In genomic region chr7:158829021-158829341, GRCh38 we compare ENCODE assay signal across 8 cellular contexts. TPM values are rescaled to one million over a fixed set of nuclear protein-coding genes. Genes with fewer than 3 reads are reported as not detected.
DNase-seq lines count a peak whose midpoint lies in the region; ATAC-seq and TF ChIP-seq lines count a peak whose summit lies in the region.

No MANE protein-coding gene starts in this region.

- H3K4me3 ChIP-seq in RWPE2 (ENCODE audit: severe bottlenecking) (peak overlapping the region; percentile 96), body of pancreas (peak overlapping the region; percentile 81 to 87), skeletal muscle satellite cell (ENCODE audit: low read length) (peak overlapping the region; percentile 90)

- H3K27me3 ChIP-seq in RWPE2 (ENCODE audit: insufficient read depth, poor library complexity, severe bottlenecking) (no peaks in the 10 kb centered on the region), body of pancreas (no peaks in the 10 kb centered on the region), skeletal muscle satellite cell (ENCODE audit: control insufficient read depth, insufficient read depth, low read length) (no peaks in the 10 kb centered on the region)

- TF ChIP-seq CTCF in GM20000 (IDR thresholded peaks at IDR 0.05; ENCODE audit: extremely low read depth, missing control alignments): no peak
- no peak for TF ChIP-seq CTCF in RWPE2 (IDR thresholded peaks at IDR 0.05; ENCODE audit: poor library complexity, severe bottlenecking)
- TF ChIP-seq CTCF in body of pancreas (IDR thresholded peaks at IDR 0.05): no peak

- TF ChIP-seq POLR2A in body of pancreas (IDR thresholded peaks at IDR 0.05): no peak

- peak overlapping the region; percentile 95 for H3K9ac ChIP-seq in skeletal muscle satellite cell (ENCODE audit: low read depth, low read length)

- H3K4me1 ChIP-seq in RWPE2 (ENCODE audit: insufficient read depth, poor library complexity, severe bottlenecking): peaks cover 13% of the 10 kb centered on the region
- peaks cover 25% of the 10 kb centered on the region for H3K4me1 ChIP-seq in body of pancreas
- H3K4me1 ChIP-seq in skeletal muscle satellite cell (ENCODE audit: control insufficient read depth, insufficient read depth, low read length): peaks cover 19% of the 10 kb centered on the region

- H3K36me3 ChIP-seq in RWPE2 (ENCODE audit: low read depth) (peaks cover 8% of the 10 kb centered on the region; the same call in 1 of the 2 replicates), body of pancreas (replicated peaks in 1 of 2; ENCODE audit: insufficient read depth in 1 of 2, low read depth in 2 of 2) (no peaks in the 10 kb centered on the region), skeletal muscle satellite cell (ENCODE audit: insufficient read depth, low read length) (peaks cover 3% of the 10 kb centered on the region)

- H3K4me2 ChIP-seq in skeletal muscle satellite cell (ENCODE audit: low read length): peak overlapping the region; percentile 79

- intact Hi-C loops in body of pancreas (cut with DNase I): no loop called here

- ATAC-seq in HG03565 (IDR thresholded peaks at IDR 0.05; ENCODE audit: unreplicated experiment) (peak; percentile 34), RWPE2 (ENCODE audit: low read depth) (peak; percentile 71), body of pancreas (peak; percentile 65)

- WGBS in body of pancreas, 2 donors: 0% methylated on average over 34 of the region's 38 CpGs; no CpG with 5 or more reads in 1 of the 2 donors

- H3K9me3 ChIP-seq in RWPE2 (ENCODE audit: severe bottlenecking): no peaks in the 10 kb centered on the region
- no peaks in the 10 kb centered on the region for H3K9me3 ChIP-seq in body of pancreas
- no peaks in the 10 kb centered on the region for H3K9me3 ChIP-seq in skeletal muscle satellite cell (replicated peaks; ENCODE audit: low read length)

- H3K27ac ChIP-seq in RWPE2 (ENCODE audit: poor library complexity, severe bottlenecking) (peak overlapping the region; percentile 81), body of pancreas (peak overlapping the region; percentile 98 to 100 (median 100))

- DNase-seq in EL (peak; percentile 77), GM20000 (ENCODE audit: low spot score) (peak; percentile 84), RWPE2 (ENCODE audit: low spot score) (no peak), body of pancreas (peak; percentile 68 to 77 (median 73)), iPS-NIHi11 (ENCODE audit: low spot score) (peak; percentile 75), NOMO-1 (lab: John Stamatoyannopoulos, UW; ENCODE audit: unreplicated experiment in 2 of 2) (no peak)

RNA-seq across cellular contexts. Expression of gene ESYT2, which starts 0.3 kb away (rescaled TPM):
- total RNA-seq in body of pancreas: 10 to 100 TPM; 35.9 to 40.5 TPM
- 64.7 and 71.0 TPM in 2 replicates for total RNA-seq in skeletal muscle satellite cell (2012; rRNA removed)

RNA-seq across cellular contexts. Expression of gene DYNC2I1, which starts 27.4 kb away (rescaled TPM):
- total RNA-seq in body of pancreas: 10 to 100 TPM; 13.7 to 14.8 TPM
- total RNA-seq in skeletal muscle satellite cell (2012; rRNA removed): 3.3 and 5.0 TPM in 2 replicates

Comparison
In these comparisons a context has a peak if more than half of its experiments do, and no peak if none do; other contexts are left out.
1. DNase-seq: peak in EL (single experiment), GM20000 (single experiment), body of pancreas (4 of 4) and iPS-NIHi11 (single experiment); none in RWPE2 (single experiment) and NOMO-1 (0 of 2).
2. Peak in every context shown above with its lines, with median percentiles within 50 percentile points of each other: ATAC-seq and H3K4me3 ChIP-seq.